ENCODE assay signal across 17 cellular contexts in genomic region chr6:161215193-161215592, GRCh38. TPM values are rescaled to one million over a fixed set of nuclear protein-coding genes. Genes with fewer than 3 reads are reported as not detected.
DNase-seq lines count a peak whose midpoint lies in the region; ATAC-seq and TF ChIP-seq lines count a peak whose summit lies in the region.
"Had no signal": no experiment of that assay in that cellular context is flagged by ENCODE, and none has a peak within 500 bp of the region (broad histone marks: within the 10 kb centered on the region; RNA-seq: fewer than 3 reads in every experiment).

No MANE protein-coding gene starts in this region.

- no peak for TF ChIP-seq CTCF in retinal pigment epithelial cell (conservative IDR thresholded peaks at IDR 0.05; ENCODE audit: low read depth, low read length)

- peaks cover 19% of the 10 kb centered on the region for H3K4me1 ChIP-seq in SJSA1 (replicated peaks)

- H3K9me3 ChIP-seq in SJSA1 (replicated peaks) = peaks cover 3% of the 10 kb centered on the region; the same call in 1 of the 2 replicates
- H3K9me3 ChIP-seq: neutrophil had no signal

- ATAC-seq in esophagus mucosa (peak; percentile 96), HG02623 (IDR thresholded peaks at IDR 0.05; ENCODE audit: unreplicated experiment) (no peak)

- DNase-seq in GM04504 (ENCODE audit: low read depth) (peak; percentile 89), SJSA1 (ENCODE audit: low read depth in 1 of 2, low spot score in 2 of 2) (peak; percentile 56 to 76), retinal pigment epithelial cell (ENCODE audit: low read depth) (peak; percentile 99), DMS79 (lab: John Stamatoyannopoulos, UW) (no peak), middle frontal gyrus (ENCODE audit: extremely low spot score, low spot score) (no peak), NCI-H1092 treated with DMSO at 0.1 percent for 48 hours (lab: John Stamatoyannopoulos, UW) (no peak)
- DNase-seq: activated T-cell treated with anti-CD3 and anti-CD28 coated beads, Interleukin-2, amount 50 U/mL, for 48 hours; COR-L47; esophagus squamous epithelium; H9; left cardiac atrium; OCI-M1; stimulated activated CD4-positive, alpha-beta T cell treated with anti-CD3 and anti-CD28 coated beads, Interleukin-1b, Interleukin-23, amount 100 ng/mL, for 48 hours; stimulated activated naive CD4-positive, alpha-beta T cell had no signal

- peak overlapping the region; percentile 49 for H3K27ac ChIP-seq in SJSA1
- H3K27ac ChIP-seq: neutrophil had no signal

- no peaks in the 10 kb centered on the region; the same call in 1 of the 2 replicates for H3K36me3 ChIP-seq in SJSA1
- H3K36me3 ChIP-seq: esophagus squamous epithelium, neutrophil had no signal

- H3K4me3 ChIP-seq in SJSA1 (no peak overlapping the region), retinal pigment epithelial cell (ENCODE audit: low read length) (no peak overlapping the region)
- H3K4me3 ChIP-seq: esophagus squamous epithelium had no signal

- H3K27me3 ChIP-seq in SJSA1 (replicated peaks) = no peaks in the 10 kb centered on the region
- H3K27me3 ChIP-seq: esophagus squamous epithelium, neutrophil had no signal

RNA-seq across cellular contexts. Expression of gene AGPAT4, which starts 58.7 kb away (rescaled TPM):
- 6.2 and 6.7 TPM in 2 replicates for total RNA-seq in SJSA1 (2014; rRNA removed; shearing (Covaris generic))
- total RNA-seq in esophagus mucosa = 9.6 TPM

Comparison
In these comparisons a context has a peak if more than half of its experiments do, and no peak if none do; other contexts are left out.
1. DNase-seq: peak in GM04504 (single experiment), SJSA1 (2 of 2) and retinal pigment epithelial cell (single experiment); none in DMS79 (single experiment), middle frontal gyrus (single experiment) and NCI-H1092 treated with DMSO at 0.1 percent for 48 hours (single experiment).